ENCODE assay signal across 1 cellular context in genomic region chr7:66282594-66282935, GRCh38.
TF ChIP-seq lines count a peak whose summit lies in the region.

No MANE protein-coding gene starts in this region.

TF ChIP-seq in GM23338, 12 proteins besides CTCF, POLR2A, EP300 and RAD21 (continued from another document):
- TF ChIP-seq CREB1 (CRISPR knock-in tag; IDR thresholded peaks at IDR 0.05; ENCODE audit: low read depth) (no peak), NANOG (IDR thresholded peaks at IDR 0.05; ENCODE audit: borderline replicate concordance) (no peak), EZH2 (IDR thresholded peaks at IDR 0.05; ENCODE audit: low read depth, unreplicated experiment) (no peak), ZNF331 (CRISPR knock-in tag; IDR thresholded peaks at IDR 0.05; ENCODE audit: low read depth) (no peak), ETS1 (IDR thresholded peaks at IDR 0.05) (no peak), POLR2AphosphoS5 (IDR thresholded peaks at IDR 0.05; ENCODE audit: low read depth) (no peak), JUNB (IDR thresholded peaks at IDR 0.05; ENCODE audit: unreplicated experiment) (no peak), REST (IDR thresholded peaks at IDR 0.05; ENCODE audit: unreplicated experiment) (no peak), ZNF114 (CRISPR knock-in tag; IDR thresholded peaks at IDR 0.05) (no peak), EZH2phosphoT487 (IDR thresholded peaks at IDR 0.05; ENCODE audit: unreplicated experiment) (no peak)
